ENCODE assay signal across 23 cellular contexts in the genomic region with DNA sequence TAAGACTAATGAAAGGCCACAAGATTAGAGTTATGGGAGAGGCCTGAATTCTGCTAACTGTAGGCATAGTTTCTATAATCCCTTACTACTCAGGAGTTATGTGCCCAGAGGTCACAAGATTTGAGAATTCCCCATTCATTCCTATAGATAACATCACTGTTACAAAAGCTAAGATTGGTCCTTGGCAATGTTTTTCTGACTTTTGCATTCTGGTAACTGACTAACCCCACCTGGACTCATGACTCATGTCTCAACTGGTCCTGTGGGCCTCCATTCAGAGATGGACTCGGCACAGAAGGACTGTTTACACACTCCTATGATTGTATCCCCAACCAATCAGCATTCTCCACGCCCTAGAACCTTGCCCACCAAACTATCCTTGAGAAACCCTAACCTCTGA.
"Had no signal": no experiment of that assay in that cellular context is flagged by ENCODE, and none has a peak within 500 bp of the region (broad histone marks: within the 10 kb centered on the region; RNA-seq: fewer than 3 reads in every experiment).

No MANE protein-coding gene starts in this region.

- DNase-seq: activated CD4-positive, alpha-beta T cell treated with anti-CD3 and anti-CD28 coated beads for 48 hours; activated CD4-positive, alpha-beta T cell treated with anti-CD3 and anti-CD28 coated beads, Interleukin-2, amount 50 U/mL, for 48 hours; activated CD8-positive, alpha-beta memory T cell treated with anti-CD3 and anti-CD28 coated beads for 24 hours; activated effector memory CD4-positive, alpha-beta T cell treated with anti-CD3 and anti-CD28 coated beads, Interleukin-2, amount 50 U/mL, for 16 hours; activated naive CD4-positive, alpha-beta T cell treated with anti-CD3 and anti-CD28 coated beads for 36 hours; activated naive CD8-positive, alpha-beta T cell treated with anti-CD3 and anti-CD28 coated beads for 36 hours; adrenal gland; dorsolateral prefrontal cortex; effector memory CD4-positive, alpha-beta T cell; erythroblast; heart right ventricle; left ventricle myocardium inferior; stimulated activated CD4-positive, alpha-beta T cell treated with anti-CD3 and anti-CD28 coated beads, Interleukin-12 subunit alpha, Interleukin-12 subunit beta, amount 100 ng/mL, for 4 hours; stimulated activated CD4-positive, alpha-beta T cell treated with anti-CD3 and anti-CD28 coated beads, Interleukin-4, amount 100 ng/mL, for 1 hour; T-helper 1 cell; upper lobe of left lung had no signal

- H3K9me3 ChIP-seq: adrenal gland, ascending aorta, heart right ventricle, left ventricle myocardium inferior, upper lobe of left lung, vagina had no signal

- H3K36me3 ChIP-seq: ascending aorta, cardiac muscle cell, heart right ventricle, left ventricle myocardium inferior, upper lobe of left lung, vagina had no signal

- ATAC-seq: heart right ventricle, sciatic nerve had no signal

- H3K27ac ChIP-seq: adrenal gland, ascending aorta, cardiac muscle cell, coronary artery, dorsolateral prefrontal cortex, heart right ventricle, left ventricle myocardium inferior, skin epidermis, upper lobe of left lung, vagina, VCaP had no signal

- H3K27me3 ChIP-seq: adrenal gland, ascending aorta, cardiac muscle cell, dorsolateral prefrontal cortex, heart right ventricle, upper lobe of left lung, vagina had no signal

- H3K4me1 ChIP-seq: adrenal gland, ascending aorta, heart right ventricle, left ventricle myocardium inferior, upper lobe of left lung, vagina had no signal

- H3K4me3 ChIP-seq: adrenal gland, ascending aorta, cardiac muscle cell, coronary artery, dorsolateral prefrontal cortex, heart right ventricle, left ventricle myocardium inferior, skin epidermis, upper lobe of left lung, vagina had no signal
